14 cellular contexts compared by ENCODE assay signal in the genomic region with DNA sequence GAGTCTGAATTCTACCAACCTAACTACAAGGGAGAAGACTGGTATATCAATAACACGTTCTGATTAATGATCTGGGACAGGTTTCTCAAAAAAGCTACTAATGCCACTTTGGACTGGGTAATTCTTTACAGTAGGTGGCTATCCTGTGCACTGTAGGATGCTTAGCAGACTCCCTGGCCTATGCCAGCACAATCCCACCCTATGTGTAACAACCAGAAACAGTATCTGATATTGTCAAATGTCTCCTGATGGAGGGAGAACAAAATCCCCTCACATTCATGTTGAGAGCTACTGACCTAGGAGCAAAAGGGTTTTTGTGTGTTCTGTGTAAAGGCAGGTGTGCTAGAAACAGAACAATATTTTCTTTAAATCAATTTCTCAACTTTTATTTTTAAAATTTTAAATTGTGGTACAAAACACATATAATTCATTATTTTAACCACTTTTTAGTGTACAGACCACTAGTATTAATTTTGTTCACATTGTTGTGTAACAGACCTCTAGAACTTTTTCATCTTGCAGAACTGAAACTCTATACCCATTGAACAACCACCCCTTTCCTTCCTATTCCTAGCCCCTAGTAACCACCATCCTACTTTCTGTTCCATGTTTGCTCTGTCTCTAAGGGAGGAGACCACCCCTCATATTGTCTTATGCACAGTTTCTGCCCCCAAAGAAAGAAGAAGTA. TPM values are rescaled to one million over a fixed set of nuclear protein-coding genes. Genes with fewer than 3 reads are reported as not detected.
DNase-seq lines count a peak whose midpoint lies in the region; ATAC-seq and TF ChIP-seq lines count a peak whose summit lies in the region.
"Had no signal": no experiment of that assay in that cellular context is flagged by ENCODE, and none has a peak within 500 bp of the region (broad histone marks: within the 10 kb centered on the region; RNA-seq: fewer than 3 reads in every experiment).

No MANE protein-coding gene starts in this region.

- intact Hi-C loops in heart left ventricle (cut with DNase I) (no loop called here), left ventricle myocardium inferior (cut with micrococcal nuclease) (no loop called here), mammary epithelial cell (cut with micrococcal nuclease) (no loop called here)

- DNase-seq in heart left ventricle = no peak
- no peak for DNase-seq in left ventricle myocardium inferior
- DNase-seq in KBM-7 = peak; percentile 30
- no peak for DNase-seq in activated CD8-positive, alpha-beta T cell treated with anti-CD3 and anti-CD28 coated beads, Interleukin-2, amount 10 ng/mL, durations not matched to agents 7 days and 5 days
- no peak for DNase-seq in NCI-H82 (lab: John Stamatoyannopoulos, UW)
- no peak for DNase-seq in mammary epithelial cell
- no peak for DNase-seq in DMS79 (lab: John Stamatoyannopoulos, UW)
- DNase-seq: activated T-cell treated with anti-CD3 and anti-CD28 coated beads, Interleukin-2, amount 50 U/mL, for 1 hour; amygdala; RPMI8226; stomach; WERI-Rb-1 had no signal

- H3K4me1 ChIP-seq in heart left ventricle (peaks cover 0 to 30% (median 0%) of the 10 kb centered on the region in 12 donors), left ventricle myocardium inferior (no peaks in the 10 kb centered on the region), gastroesophageal sphincter (no peaks in the 10 kb centered on the region), mammary epithelial cell (ENCODE audit: insufficient read depth, low read length) (no peaks in the 10 kb centered on the region)
- H3K4me1 ChIP-seq: stomach had no signal

- POLR2A ChIA-PET in activated CD8-positive, alpha-beta T cell treated with anti-CD3 and anti-CD28 coated beads, Interleukin-2, amount 10 ng/mL, durations not matched to agents 7 days and 5 days (lab: Charles Lee) = no interaction called here

- TF ChIP-seq POLR2A in heart left ventricle (IDR thresholded peaks at IDR 0.05) = no peak
- TF ChIP-seq POLR2A in gastroesophageal sphincter (IDR thresholded peaks at IDR 0.05) = no peak

- no peaks in the 10 kb centered on the region for H3K27me3 Mint-ChIP-seq in activated CD8-positive, alpha-beta T cell treated with anti-CD3 and anti-CD28 coated beads, Interleukin-2, amount 10 ng/mL, durations not matched to agents 7 days and 5 days (ENCODE audit: low read depth)

- no peaks in the 10 kb centered on the region for H3K9me3 ChIP-seq in heart left ventricle
- H3K9me3 ChIP-seq in left ventricle myocardium inferior (replicated peaks) = no peaks in the 10 kb centered on the region
- no peaks in the 10 kb centered on the region for H3K9me3 ChIP-seq in gastroesophageal sphincter
- no peaks in the 10 kb centered on the region for H3K9me3 ChIP-seq in mammary epithelial cell (replicated peaks; ENCODE audit: insufficient read depth, low read length)
- H3K9me3 ChIP-seq: stomach had no signal

- no peak overlapping the region for H3K4me3 Mint-ChIP-seq in activated CD8-positive, alpha-beta T cell treated with anti-CD3 and anti-CD28 coated beads, Interleukin-2, amount 10 ng/mL, durations not matched to agents 7 days and 5 days

- dilution Hi-C loops in mammary epithelial cell (cut with HindIII; ENCODE audit: low sequenced_read_pairs) = no loop called here

- no peaks in the 10 kb centered on the region for H3K36me3 Mint-ChIP-seq in activated CD8-positive, alpha-beta T cell treated with anti-CD3 and anti-CD28 coated beads, Interleukin-2, amount 10 ng/mL, durations not matched to agents 7 days and 5 days (ENCODE audit: low read depth)

- H3K4me3 ChIP-seq in heart left ventricle (no peak overlapping the region), left ventricle myocardium inferior (no peak overlapping the region), gastroesophageal sphincter (no peak overlapping the region), mammary epithelial cell (replicated peaks in 1 of 3; ENCODE audit: insufficient read depth in 1 of 3, low read depth in 2 of 3, low read length in 3 of 3) (no peak overlapping the region)
- H3K4me3 ChIP-seq: stomach had no signal

- WGBS in heart left ventricle, 4 donors = 64 to 81% (median 75%) methylated on average over 1 of the region's 1 CpG
- WGBS in gastroesophageal sphincter (ENCODE audit: low coverage in 1 of 2), 2 donors = 38% methylated on average over 1 of the region's 1 CpG; no CpG with 5 or more reads in 1 of the 2 donors
- WGBS in mammary epithelial cell (ENCODE audit: low coverage, missing lambda C conversion rate) = 50% methylated on average over 1 of the region's 1 CpG

- H3K27ac ChIP-seq in heart left ventricle (peak overlapping the region in 3 of 12 donors; percentile 41 to 91 (median 57)), left ventricle myocardium inferior (replicated peaks) (no peak overlapping the region), gastroesophageal sphincter (peak overlapping the region in 3 of 4 donors; percentile 37 to 55 (median 53)), mammary epithelial cell (ENCODE audit: insufficient read depth, low read depth, low read length) (no peak overlapping the region)
- H3K27ac ChIP-seq: KMS-11, WERI-Rb-1 had no signal

- no peaks in the 10 kb centered on the region for H3K79me2 ChIP-seq in mammary epithelial cell (ENCODE audit: insufficient read depth, low read length)

- no peaks in the 10 kb centered on the region for H3K36me3 ChIP-seq in heart left ventricle
- no peaks in the 10 kb centered on the region for H3K36me3 ChIP-seq in left ventricle myocardium inferior
- H3K36me3 ChIP-seq in gastroesophageal sphincter = no peaks in the 10 kb centered on the region
- no peaks in the 10 kb centered on the region for H3K36me3 ChIP-seq in mammary epithelial cell (ENCODE audit: insufficient read depth, low read length)
- H3K36me3 ChIP-seq: stomach, WERI-Rb-1 had no signal

- H2AFZ ChIP-seq in mammary epithelial cell (ENCODE audit: low read depth, low read length) = no peak overlapping the region

- in situ Hi-C loops in KBM-7 (cut with MboI; ENCODE audit: low pct_unique_long_range_greater_than_20kb, low sequenced_read_pairs) (no loop called here), mammary epithelial cell (cut with MboI; ENCODE audit: low sequenced_read_pairs in 2 of 2) (no loop called here)

- H3K4me2 ChIP-seq in mammary epithelial cell (ENCODE audit: insufficient read depth, low read depth, low read length) = no peak overlapping the region
- H3K4me2 ChIP-seq: KMS-11 had no signal

- ATAC-seq in heart left ventricle = peak; percentile 64 to 81 (median 70)
- no peak for ATAC-seq in gastroesophageal sphincter
- no peak for ATAC-seq in activated CD8-positive, alpha-beta T cell treated with anti-CD3 and anti-CD28 coated beads, Interleukin-2, amount 10 ng/mL, durations not matched to agents 7 days and 5 days

- no TSS peak for BruUV-seq in mammary epithelial cell (replicated peaks; lab: Mats Ljungman, UMichigan)

- H4K20me1 ChIP-seq in mammary epithelial cell (ENCODE audit: insufficient read depth, low read length) = no peaks in the 10 kb centered on the region

- CTCF ChIA-PET in activated CD8-positive, alpha-beta T cell treated with anti-CD3 and anti-CD28 coated beads, Interleukin-2, amount 10 ng/mL, durations not matched to agents 7 days and 5 days (lab: Charles Lee) = no interaction called here
- CTCF ChIA-PET in mammary epithelial cell (lab: Charles Lee; ENCODE audit: low non-redundant PET) = interaction anchor here (0.5 to 0.6 kb wide), 2 partner anchors 11 to 66 kb away, joined by 5 read pairs; no protein-coding TSS in a partner anchor

- H3K9me3 Mint-ChIP-seq in activated CD8-positive, alpha-beta T cell treated with anti-CD3 and anti-CD28 coated beads, Interleukin-2, amount 10 ng/mL, durations not matched to agents 7 days and 5 days (ENCODE audit: insufficient read depth) = peaks cover 5% of the 10 kb centered on the region

- H3K9ac ChIP-seq in mammary epithelial cell (ENCODE audit: insufficient read depth, low read length) = no peak overlapping the region
- H3K9ac ChIP-seq: KMS-11 had no signal

- H3K27me3 ChIP-seq in heart left ventricle (no peaks in the 10 kb centered on the region), left ventricle myocardium inferior (ENCODE audit: low read depth) (peaks cover 4% of the 10 kb centered on the region), gastroesophageal sphincter (no peaks in the 10 kb centered on the region), mammary epithelial cell (ENCODE audit: insufficient read depth, low read length) (no peaks in the 10 kb centered on the region)
- H3K27me3 ChIP-seq: stomach had no signal

- H3K27ac Mint-ChIP-seq in activated CD8-positive, alpha-beta T cell treated with anti-CD3 and anti-CD28 coated beads, Interleukin-2, amount 10 ng/mL, durations not matched to agents 7 days and 5 days = no peak overlapping the region

- H3K4me1 Mint-ChIP-seq in activated CD8-positive, alpha-beta T cell treated with anti-CD3 and anti-CD28 coated beads, Interleukin-2, amount 10 ng/mL, durations not matched to agents 7 days and 5 days (ENCODE audit: low read depth) = no peaks in the 10 kb centered on the region

- TF ChIP-seq CTCF in heart left ventricle (IDR thresholded peaks at IDR 0.05) (no peak), left ventricle myocardium inferior (IDR thresholded peaks at IDR 0.05; ENCODE audit: borderline replicate concordance) (no peak), gastroesophageal sphincter (IDR thresholded peaks at IDR 0.05) (no peak), mammary epithelial cell (conservative IDR thresholded peaks at IDR 0.05 in 1 of 2, IDR thresholded peaks at IDR 0.05 in 1 of 2; ENCODE audit: extremely low read depth in 1 of 2, insufficient read depth in 1 of 2, low read depth in 1 of 2, low read length in 2 of 2) (no peak)

- TF ChIP-seq EP300 in gastroesophageal sphincter (IDR thresholded peaks at IDR 0.05) = no peak

RNA-seq across cellular contexts. Expression of a gene that starts 2.1 kb away (rescaled TPM):
- total RNA-seq in heart left ventricle = 100 to 1,000 TPM in 2 of 9 donors, 10 to 100 TPM in 7; 12.4 to 279 (median 30.7) TPM
- 10 to 100 TPM; 11.7 to 23.0 TPM for polyA plus RNA-seq in heart left ventricle
- total RNA-seq in left ventricle myocardium inferior = 42.1 TPM
- 100 to 1,000 TPM in 2 of 4 donors, 10 to 100 TPM in 2; 27.5 to 137 (median 74.3) TPM for total RNA-seq in gastroesophageal sphincter
- total RNA-seq in activated CD8-positive, alpha-beta T cell treated with anti-CD3 and anti-CD28 coated beads, Interleukin-2, amount 10 ng/mL, durations not matched to agents 7 days and 5 days = not detected
- total RNA-seq in mammary epithelial cell = not detected
- not detected for polyA plus RNA-seq in mammary epithelial cell
- polyA minus RNA-seq in mammary epithelial cell = not detected

RNA-seq across cellular contexts. Expression of a gene that starts 58.0 kb away (rescaled TPM):
- 1 to 10 TPM in 2 of 9 donors, under 1 TPM in 6, not detected in 1; 0.34 to 3.4 (median 0.71) TPM for total RNA-seq in heart left ventricle
- 1 to 10 TPM in 1 of 2 donors, under 1 TPM in 1; 0.18 to 1.1 TPM for polyA plus RNA-seq in heart left ventricle
- total RNA-seq in left ventricle myocardium inferior = 0.93 TPM
- total RNA-seq in gastroesophageal sphincter = 1 to 10 TPM in 3 of 4 donors, not detected in 1; 3.0 to 8.2 (median 3.9) TPM
- total RNA-seq in activated CD8-positive, alpha-beta T cell treated with anti-CD3 and anti-CD28 coated beads, Interleukin-2, amount 10 ng/mL, durations not matched to agents 7 days and 5 days = not detected
- total RNA-seq in mammary epithelial cell = not detected
- polyA plus RNA-seq in mammary epithelial cell = not detected
- not detected for polyA minus RNA-seq in mammary epithelial cell

Comparison
In these comparisons a context has a peak if more than half of its experiments do, and no peak if none do; other contexts are left out.
1. ATAC-seq: peak in heart left ventricle (4 of 4); none in gastroesophageal sphincter (single experiment) and activated CD8-positive, alpha-beta T cell treated with anti-CD3 and anti-CD28 coated beads, Interleukin-2, amount 10 ng/mL, durations not matched to agents 7 days and 5 days (single experiment).
2. H3K27ac ChIP-seq: peak in gastroesophageal sphincter (3 of 4); none in left ventricle myocardium inferior (single experiment) and mammary epithelial cell (single experiment).
3. RNA of a gene that starts 2.1 kb away (total RNA-seq): 27.5 to 137 TPM in gastroesophageal sphincter, 42.1 TPM in left ventricle myocardium inferior (single experiment) and 12.4 to 279 TPM in heart left ventricle; not detected in activated CD8-positive, alpha-beta T cell treated with anti-CD3 and anti-CD28 coated beads, Interleukin-2, amount 10 ng/mL, durations not matched to agents 7 days and 5 days and not detected in mammary epithelial cell; every median in the first group is over 10 times any median in the second.